In genomic region chr16:1364510-1364909, GRCh38 we compare ENCODE assay signal across 22 cellular contexts. TPM values are rescaled to one million over a fixed set of nuclear protein-coding genes. Genes with fewer than 3 reads are reported as not detected.
A peak's percentile ranks its signal among the peaks of the same experiment; 100 is the strongest.
DNase-seq lines count a peak whose midpoint lies in the region; ATAC-seq, FAIRE-seq and TF ChIP-seq lines count a peak whose summit lies in the region.
"Had no signal": no experiment of that assay in that cellular context is flagged by ENCODE, and none has a peak within 500 bp of the region (broad histone marks: within the 10 kb centered on the region; RNA-seq: fewer than 3 reads in every experiment).

No MANE protein-coding gene starts in this region.

- TF ChIP-seq CTCF in kidney (IDR thresholded peaks at IDR 0.05; ENCODE audit: borderline replicate concordance, extremely low read depth, insufficient read depth) = no peak

- peaks cover 6 to 26% of the 10 kb centered on the region in 2 donors for H3K36me3 ChIP-seq in kidney (ENCODE audit: control insufficient read depth in 1 of 2, insufficient read depth in 2 of 2, low read length in 2 of 2)

- DNase-seq in right cardiac atrium (peak in 2 of 3 donors; percentile 55 to 59), cardiac septum (ENCODE audit: low spot score) (no peak), kidney (peak; percentile 78), NCI-H345 (lab: John Stamatoyannopoulos, UW) (no peak)
- no peak for DNase-seq in activated naive CD4-positive, alpha-beta T cell treated with Interleukin-2 at 50 U/mL for 16 hours
- DNase-seq: CD4-positive, CD25-positive, alpha-beta regulatory T cell; DMS153; GOT3; HFFc6; NCI-H1092; NCI-H1417 treated with DMSO at 0.1 percent for 48 hours; NCI-H1694 treated with DMSO at 0.1 percent for 48 hours; NCI-H2081; NCI-H2227 treated with DMSO at 0.1 percent for 48 hours; NCI-H510A; NCI-H69; Peyer's patch had no signal

- no peaks in the 10 kb centered on the region for H3K27me3 ChIP-seq in right cardiac atrium (ENCODE audit: control insufficient read depth, insufficient read depth)
- H3K27me3 ChIP-seq: BLaER1, Peyer's patch had no signal

- no peak for ATAC-seq in right cardiac atrium
- ATAC-seq: SK-N-SH treated with all-trans-retinoic acid at 6 μM for 48 hours had no signal

- WGBS in right cardiac atrium = 86% methylated on average over 22 of the region's 22 CpGs

- H3K9me3 ChIP-seq in right cardiac atrium (ENCODE audit: control insufficient read depth, low read length) = no peaks in the 10 kb centered on the region
- H3K9me3 ChIP-seq in kidney (ENCODE audit: control insufficient read depth in 1 of 2, low read length in 2 of 2) = no peaks in the 10 kb centered on the region
- H3K9me3 ChIP-seq: BLaER1, HAP-1, Peyer's patch had no signal

- FAIRE-seq in kidney (lab: Jason Lieb, UNC) = no peak
- FAIRE-seq: A204.1, HTR-8/SVneo had no signal

- H3K4me1 ChIP-seq in right cardiac atrium (ENCODE audit: control insufficient read depth, insufficient read depth, low read length) (no peaks in the 10 kb centered on the region), kidney (ENCODE audit: control insufficient read depth in 1 of 2, insufficient read depth in 1 of 2, low read depth in 1 of 2, low read length in 2 of 2) (no peaks in the 10 kb centered on the region)
- H3K4me1 ChIP-seq: HAP-1, Peyer's patch had no signal

- H3K4me3 ChIP-seq in right cardiac atrium (ENCODE audit: low read length) (no peak overlapping the region), kidney (ENCODE audit: low read length in 2 of 2) (no peak overlapping the region)
- H3K4me3 ChIP-seq: BLaER1, HAP-1, Peyer's patch had no signal

- no peak overlapping the region for H3K9ac ChIP-seq in kidney (ENCODE audit: low read length in 2 of 2)
- H3K9ac ChIP-seq: BLaER1 had no signal

- intact Hi-C loops in right cardiac atrium (cut with DNase I) (no loop called here), cardiac septum (cut with DNase I) (no loop called here), kidney (cut with DNase I) (no loop called here)

- H3K27ac ChIP-seq in right cardiac atrium (ENCODE audit: low read length) (no peak overlapping the region), kidney (ENCODE audit: low read depth in 2 of 2, low read length in 2 of 2) (no peak overlapping the region)
- H3K27ac ChIP-seq: BLaER1, Peyer's patch had no signal

RNA-seq across cellular contexts. Expression of gene GNPTG, which starts 12.8 kb away (rescaled TPM):
- total RNA-seq in right cardiac atrium (10 to 100 TPM; 39.7 to 45.3 (median 43.0) TPM), cardiac septum (32.3 TPM), kidney (88.7 TPM)
- polyA plus RNA-seq in right cardiac atrium (47.1 TPM), kidney (ENCODE audit: insufficient read depth, low read depth, low replicate concordance) (138 TPM)

RNA-seq across cellular contexts. Expression of gene TSR3, which starts 12.8 kb away (rescaled TPM):
- total RNA-seq in right cardiac atrium (10 to 100 TPM; 49.6 to 54.0 (median 52.8) TPM), cardiac septum (55.0 TPM), kidney (44.8 TPM)
- polyA plus RNA-seq in right cardiac atrium (58.5 TPM), kidney (ENCODE audit: insufficient read depth, low read depth, low replicate concordance) (95.4 TPM)

RNA-seq across cellular contexts. Expression of gene BAIAP3, which starts 31.1 kb away (rescaled TPM):
- total RNA-seq in right cardiac atrium (1 to 10 TPM in 3 of 4 donors, under 1 TPM in 1; 0.53 to 2.7 (median 2.0) TPM), cardiac septum (3.8 TPM), kidney (8.0 TPM)
- polyA plus RNA-seq in right cardiac atrium (1.6 TPM), kidney (ENCODE audit: insufficient read depth, low read depth, low replicate concordance) (8.2 TPM)

RNA-seq across cellular contexts. Expression of gene UNKL, which starts 50.0 kb away (rescaled TPM):
- total RNA-seq in right cardiac atrium (10 to 100 TPM in 3 of 4 donors, 1 to 10 TPM in 1; 6.3 to 16.4 (median 14.2) TPM), cardiac septum (7.4 TPM), kidney (26.0 TPM)
- polyA plus RNA-seq in right cardiac atrium (8.7 TPM), kidney (ENCODE audit: insufficient read depth, low read depth, low replicate concordance) (5.5 TPM)

RNA-seq across cellular contexts. Expression of gene UBE2I, which starts 55.1 kb away (rescaled TPM):
- total RNA-seq in right cardiac atrium (10 to 100 TPM; 73.5 to 95.3 (median 87.8) TPM), cardiac septum (86.6 TPM), kidney (97.1 TPM)
- polyA plus RNA-seq in right cardiac atrium (76.5 TPM), kidney (ENCODE audit: insufficient read depth, low read depth, low replicate concordance) (62.2 TPM)

Comparison
In these comparisons a context has a peak if more than half of its experiments do, and no peak if none do; other contexts are left out.
1. DNase-seq: peak in right cardiac atrium (2 of 3) and kidney (single experiment); none in cardiac septum (single experiment), NCI-H345 (single experiment) and activated naive CD4-positive, alpha-beta T cell treated with Interleukin-2 at 50 U/mL for 16 hours (single experiment).